16 cellular contexts compared by ENCODE assay signal in the genomic region with DNA sequence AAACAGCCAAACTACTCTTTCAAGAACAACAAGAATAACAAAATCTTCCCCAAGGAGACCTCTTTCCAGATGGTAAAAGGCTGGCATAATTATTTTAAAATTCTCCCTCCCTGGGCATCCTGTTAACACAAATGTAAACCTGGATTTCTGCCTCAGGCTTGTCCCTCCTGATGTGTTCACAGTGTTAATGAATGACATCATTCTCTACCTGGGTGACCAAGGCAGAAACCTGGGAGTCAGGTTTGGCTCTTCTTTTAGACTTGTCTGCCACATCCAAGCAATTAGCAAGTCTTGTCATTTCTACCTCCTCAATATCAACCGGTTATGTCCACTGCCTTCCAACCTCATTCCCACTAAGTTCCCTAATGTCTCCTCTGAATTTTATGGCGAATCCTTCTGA.
"Had no signal": no experiment of that assay in that cellular context is flagged by ENCODE, and none has a peak within 500 bp of the region (broad histone marks: within the 10 kb centered on the region; RNA-seq: fewer than 3 reads in every experiment).

No MANE protein-coding gene starts in this region.

- FAIRE-seq: frontal cortex, small intestine, urothelium cell line had no signal

- H3K4me1 ChIP-seq: colonic mucosa, right atrium auricular region had no signal

- H3K27ac Mint-ChIP-seq: type B pancreatic cell had no signal

- H3K36me3 ChIP-seq: colonic mucosa, heart left ventricle, right atrium auricular region, suprapubic skin, thyroid gland had no signal

- H3K27me3 Mint-ChIP-seq: naive thymus-derived CD8-positive, alpha-beta T cell; type B pancreatic cell had no signal

- H3K4me3 ChIP-seq: colonic mucosa, heart left ventricle, mucosa of descending colon, right atrium auricular region, suprapubic skin, thyroid gland had no signal

- ATAC-seq: heart left ventricle; mucosa of descending colon; naive thymus-derived CD8-positive, alpha-beta T cell; stimulated activated naive CD8-positive, alpha-beta T cell treated with anti-CD3 and anti-CD28 coated beads, Interleukin-15, Interleukin-2, amounts not matched to agents 100 U/mL and 50 U/mL, for 24 hours had no signal

- H3K36me3 Mint-ChIP-seq: naive thymus-derived CD8-positive, alpha-beta T cell; type B pancreatic cell had no signal

- H3K9me3 ChIP-seq: colonic mucosa, heart left ventricle, mucosa of descending colon, right atrium auricular region, suprapubic skin, thyroid gland had no signal

- H3K27ac ChIP-seq: colonic mucosa, heart left ventricle, right atrium auricular region, suprapubic skin, thyroid gland had no signal

- DNase-seq: colonic mucosa; dermis blood vessel endothelial cell; heart left ventricle; hippocampal formation; mucosa of descending colon; naive thymus-derived CD8-positive, alpha-beta T cell; small intestine; stimulated activated CD4-positive, alpha-beta T cell treated with anti-CD3 and anti-CD28 coated beads, Interleukin-12 subunit alpha, Interleukin-12 subunit beta, amount 100 ng/mL, for 4 hours; stimulated activated CD4-positive, alpha-beta T cell treated with anti-CD3 and anti-CD28 coated beads, Interleukin-2, amount 100 ng/mL, for 48 hours; stimulated activated naive CD8-positive, alpha-beta T cell treated with anti-CD3 and anti-CD28 coated beads, Interleukin-15, Interleukin-2, amounts not matched to agents 100 U/mL and 50 U/mL, for 24 hours; thyroid gland had no signal

- H3K27me3 ChIP-seq: colonic mucosa, heart left ventricle, right atrium auricular region, suprapubic skin, thyroid gland had no signal

- H3K4me3 Mint-ChIP-seq: naive thymus-derived CD8-positive, alpha-beta T cell; type B pancreatic cell had no signal
